In genomic region chr6:5695260-5696245, GRCh38 we compare ENCODE assay signal across 11 cellular contexts.
DNase-seq lines count a peak whose midpoint lies in the region; ATAC-seq and TF ChIP-seq lines count a peak whose summit lies in the region.
"Had no signal": no experiment of that assay in that cellular context is flagged by ENCODE, and none has a peak within 500 bp of the region (broad histone marks: within the 10 kb centered on the region; RNA-seq: fewer than 3 reads in every experiment).

No MANE protein-coding gene starts in this region.

- peak overlapping the region; percentile 55 for H3K27ac Mint-ChIP-seq in osteocyte (ENCODE audit: unreplicated experiment)
- H3K27ac Mint-ChIP-seq: GM23338 had no signal

- H3K4me3 Mint-ChIP-seq in osteocyte (ENCODE audit: unreplicated experiment): no peak overlapping the region
- H3K4me3 Mint-ChIP-seq: GM23338 had no signal

- TF ChIP-seq CTCF in osteocyte (IDR thresholded peaks at IDR 0.05): no peak

- no peaks in the 10 kb centered on the region for H3K27me3 Mint-ChIP-seq in osteocyte (ENCODE audit: unreplicated experiment)

- peaks cover 17% of the 10 kb centered on the region for H3K4me1 Mint-ChIP-seq in osteocyte (ENCODE audit: unreplicated experiment)

- ATAC-seq in esophagus mucosa (peak; percentile 80), GM19455 (IDR thresholded peaks at IDR 0.05; ENCODE audit: unreplicated experiment) (no peak), HG03354 (IDR thresholded peaks at IDR 0.05; ENCODE audit: poor library complexity, severe bottlenecking, unreplicated experiment) (no peak), HG03135 (IDR thresholded peaks at IDR 0.05; ENCODE audit: unreplicated experiment) (no peak), HG02588 (IDR thresholded peaks at IDR 0.05; ENCODE audit: unreplicated experiment) (no peak)
- ATAC-seq: GM23338, K562 had no signal

- peaks cover 1% of the 10 kb centered on the region for H3K36me3 Mint-ChIP-seq in osteocyte (ENCODE audit: unreplicated experiment)

- H3K9me3 Mint-ChIP-seq in osteocyte (ENCODE audit: unreplicated experiment): peaks cover 16% of the 10 kb centered on the region

- DNase-seq in GF-D8 (lab: John Stamatoyannopoulos, UW) (peak; percentile 42), OCI-M1 (lab: John Stamatoyannopoulos, UW) (peak; percentile 22), osteocyte (ENCODE audit: extremely low spot score, unreplicated experiment) (no peak)
- DNase-seq: uterus had no signal
